Comparison of ENCODE assay signal across 28 cellular contexts in genomic region chr9:99749641-99750040, GRCh38.
"Had no signal": no experiment of that assay in that cellular context is flagged by ENCODE, and none has a peak within 500 bp of the region (broad histone marks: within the 10 kb centered on the region; RNA-seq: fewer than 3 reads in every experiment).

No MANE protein-coding gene starts in this region.

- ATAC-seq: activated CD8-positive, alpha-beta T cell treated with anti-CD3 and anti-CD28 coated beads for 36 hours; activated naive CD8-positive, alpha-beta T cell treated with anti-CD3 and anti-CD28 coated beads, Interleukin-2, amount 50 U/mL, for 24 hours; activated T-cell treated with anti-CD3 and anti-CD28 coated beads, Interleukin-2, amount 50 U/mL, for 4 hours; foreskin keratinocyte; heart right ventricle; left lung; lower lobe of right lung; mucosa of descending colon; T-helper 17 cell had no signal

- H3K27ac Mint-ChIP-seq: activated CD8-positive, alpha-beta T cell treated with anti-CD3 and anti-CD28 coated beads for 36 hours; activated naive CD4-positive, alpha-beta T cell treated with anti-CD3 and anti-CD28 coated beads, Interleukin-2, amount 50 U/mL, for 24 hours; activated naive CD8-positive, alpha-beta T cell treated with anti-CD3 and anti-CD28 coated beads, Interleukin-2, amount 50 U/mL, for 24 hours; activated T-helper 2 cell treated with anti-CD3 and anti-CD28 coated beads, Interferon-gamma antibody, Interleukin-2, Interleukin-4, amounts not matched to agents 10 μg/mL and 5 μg/mL and 100 μg/mL, durations not matched to agents 14 hours and 24 hours and 36 hours; dendritic cell treated with granulocyte-macrophage colony-stimulating factor and Interleukin-4, amounts not matched to agents 40 ng/mL and 50 ng/mL, for 4 days; nephron; T-helper 17 cell had no signal

- H3K36me3 ChIP-seq: esophagus muscularis mucosa, heart right ventricle, left lung, lower lobe of right lung, prostate gland, right atrium auricular region, suprapubic skin, tibial artery had no signal

- H3K4me3 Mint-ChIP-seq: activated CD8-positive, alpha-beta T cell treated with anti-CD3 and anti-CD28 coated beads for 36 hours; activated naive CD4-positive, alpha-beta T cell treated with anti-CD3 and anti-CD28 coated beads, Interleukin-2, amount 50 U/mL, for 24 hours; activated naive CD8-positive, alpha-beta T cell treated with anti-CD3 and anti-CD28 coated beads, Interleukin-2, amount 50 U/mL, for 24 hours; activated T-cell treated with anti-CD3 and anti-CD28 coated beads, Interleukin-2, amount 50 U/mL, for 4 hours; central memory CD8-positive, alpha-beta T cell; dendritic cell treated with granulocyte-macrophage colony-stimulating factor and Interleukin-4, amounts not matched to agents 40 ng/mL and 50 ng/mL, for 4 days; nephron; T-helper 17 cell had no signal

- H3K27me3 ChIP-seq: esophagus muscularis mucosa, foreskin keratinocyte, heart right ventricle, left lung, right atrium auricular region, suprapubic skin, tibial artery had no signal

- H3K4me3 ChIP-seq: esophagus muscularis mucosa, heart right ventricle, left lung, lower lobe of right lung, mucosa of descending colon, prostate gland, right atrium auricular region, suprapubic skin, tibial artery had no signal

- H3K27me3 Mint-ChIP-seq: activated CD8-positive, alpha-beta T cell treated with anti-CD3 and anti-CD28 coated beads for 36 hours; dendritic cell treated with granulocyte-macrophage colony-stimulating factor and Interleukin-4, amounts not matched to agents 40 ng/mL and 50 ng/mL, for 4 days had no signal

- H3K27ac ChIP-seq: esophagus muscularis mucosa, foreskin keratinocyte, heart right ventricle, left lung, lower lobe of right lung, prostate gland, right atrium auricular region, suprapubic skin, tibial artery had no signal

- H3K36me3 Mint-ChIP-seq: activated naive CD4-positive, alpha-beta T cell treated with anti-CD3 and anti-CD28 coated beads, Interleukin-2, amount 50 U/mL, for 24 hours had no signal

- H3K9me3 Mint-ChIP-seq: activated CD8-positive, alpha-beta T cell treated with anti-CD3 and anti-CD28 coated beads for 36 hours; activated naive CD4-positive, alpha-beta T cell treated with anti-CD3 and anti-CD28 coated beads, Interleukin-2, amount 50 U/mL, for 24 hours; activated naive CD8-positive, alpha-beta T cell treated with anti-CD3 and anti-CD28 coated beads, Interleukin-2, amount 50 U/mL, for 24 hours; activated T-cell treated with anti-CD3 and anti-CD28 coated beads, Interleukin-2, amount 50 U/mL, for 4 hours; activated T-helper 2 cell treated with anti-CD3 and anti-CD28 coated beads, Interferon-gamma antibody, Interleukin-2, Interleukin-4, amounts not matched to agents 10 μg/mL and 5 μg/mL and 100 μg/mL, durations not matched to agents 14 hours and 24 hours and 36 hours; central memory CD8-positive, alpha-beta T cell; dendritic cell treated with granulocyte-macrophage colony-stimulating factor and Interleukin-4, amounts not matched to agents 40 ng/mL and 50 ng/mL, for 4 days; nephron had no signal

- H3K4me1 Mint-ChIP-seq: activated naive CD4-positive, alpha-beta T cell treated with anti-CD3 and anti-CD28 coated beads, Interleukin-2, amount 50 U/mL, for 24 hours; activated naive CD8-positive, alpha-beta T cell treated with anti-CD3 and anti-CD28 coated beads, Interleukin-2, amount 50 U/mL, for 24 hours; central memory CD8-positive, alpha-beta T cell; nephron; T-helper 17 cell had no signal

- H3K4me1 ChIP-seq: esophagus muscularis mucosa, left lung, lower lobe of right lung, prostate gland, right atrium auricular region, suprapubic skin, tibial artery had no signal

- DNase-seq: activated CD4-positive, alpha-beta T cell treated with anti-CD3 and anti-CD28 coated beads, Interleukin-2, amount 50 U/mL, for 1 hour; activated CD4-positive, CD25-positive, alpha-beta regulatory T cell treated with anti-CD3 and anti-CD28 coated beads, Interleukin-2, amount 50 U/mL, for 72 hours; activated CD8-positive, alpha-beta T cell treated with anti-CD3 and anti-CD28 coated beads for 36 hours; activated naive CD8-positive, alpha-beta T cell treated with anti-CD3 and anti-CD28 coated beads, Interleukin-2, amount 50 U/mL, for 24 hours; activated T-cell treated with anti-CD3 and anti-CD28 coated beads, Interleukin-2, amount 50 U/mL, for 4 hours; amygdala; effector CD4-positive, alpha-beta T cell; foreskin keratinocyte; heart right ventricle; kidney glomerular epithelial cell; left lung; lower lobe of right lung; mucosa of descending colon; stimulated activated CD4-positive, alpha-beta T cell treated with anti-CD3 and anti-CD28 coated beads, Interleukin-15, amount 100 ng/mL, for 24 hours; stimulated activated CD4-positive, alpha-beta T cell treated with anti-CD3 and anti-CD28 coated beads, Interleukin-2, amount 100 ng/mL, for 24 hours; stimulated activated naive CD4-positive, alpha-beta T cell; T-helper 17 cell; T1000; tibial artery had no signal

- H3K9me3 ChIP-seq: esophagus muscularis mucosa, heart right ventricle, left lung, lower lobe of right lung, mucosa of descending colon, prostate gland, right atrium auricular region, suprapubic skin, tibial artery had no signal
